23 cellular contexts compared by ENCODE assay signal in the genomic region with DNA sequence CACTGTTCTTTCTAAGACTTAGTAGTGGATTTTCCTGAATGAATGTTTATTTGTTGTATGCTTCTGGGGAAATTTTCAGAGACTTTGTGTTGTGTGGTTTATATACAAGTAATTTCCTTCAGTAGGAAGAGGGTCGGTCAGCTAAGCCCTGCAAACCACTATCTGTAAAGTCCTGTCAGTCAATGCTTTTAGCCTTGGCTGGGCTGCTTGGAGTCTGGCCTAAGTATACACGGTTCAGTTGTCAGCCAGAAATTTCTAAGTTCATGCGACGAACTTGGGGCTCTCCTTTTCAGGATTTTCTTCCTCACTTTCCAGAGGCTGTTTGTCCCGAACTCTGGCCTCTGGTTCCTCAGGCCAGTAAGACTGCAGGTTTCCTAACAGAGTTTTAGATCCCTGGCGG. TPM values are rescaled to one million over a fixed set of nuclear protein-coding genes. Genes with fewer than 3 reads are reported as not detected.
DNase-seq lines count a peak whose midpoint lies in the region; ATAC-seq, FAIRE-seq and TF ChIP-seq lines count a peak whose summit lies in the region.
"Had no signal": no experiment of that assay in that cellular context is flagged by ENCODE, and none has a peak within 500 bp of the region (broad histone marks: within the 10 kb centered on the region; RNA-seq: fewer than 3 reads in every experiment).

No MANE protein-coding gene starts in this region.

- H3K4me2 ChIP-seq in HepG2 (ENCODE audit: low read depth, low read length): no peak overlapping the region
- no peak overlapping the region for H3K4me2 ChIP-seq in endothelial cell of umbilical vein (ENCODE audit: insufficient read depth, low read length)
- H3K4me2 ChIP-seq: BLaER1 treated with 17β-estradiol and CSF1 and Interleukin-3, amounts not matched to agents 10 nM and 100 nM; PC-9 had no signal

- H3K9me3 ChIP-seq in liver (ENCODE audit: control insufficient read depth in 4 of 4, low read length in 3 of 4): no peaks in the 10 kb centered on the region
- H3K9me3 ChIP-seq in HepG2 (ENCODE audit: low read length): no peaks in the 10 kb centered on the region
- no peaks in the 10 kb centered on the region for H3K9me3 ChIP-seq in endothelial cell of umbilical vein (replicated peaks; ENCODE audit: control insufficient read depth, insufficient read depth, low read length)
- no peaks in the 10 kb centered on the region for H3K9me3 ChIP-seq in right cardiac atrium (ENCODE audit: control insufficient read depth, low read length)
- H3K9me3 ChIP-seq in stomach smooth muscle (ENCODE audit: control insufficient read depth in 2 of 2, low read length in 2 of 2): no peaks in the 10 kb centered on the region
- no peaks in the 10 kb centered on the region for H3K9me3 ChIP-seq in endodermal cell (ENCODE audit: control insufficient read depth, low read length)

- H3K4me1 ChIP-seq in liver (ENCODE audit: control insufficient read depth in 4 of 4, insufficient read depth in 4 of 4, low read length in 3 of 4) (peaks cover 0 to 10% (median 6%) of the 10 kb centered on the region in 4 donors), HepG2 (ENCODE audit: insufficient read depth, low read length) (no peaks in the 10 kb centered on the region), endothelial cell of umbilical vein (ENCODE audit: control insufficient read depth, extremely low read depth, insufficient read depth, low read length) (no peaks in the 10 kb centered on the region), right cardiac atrium (ENCODE audit: control insufficient read depth, insufficient read depth, low read length) (no peaks in the 10 kb centered on the region), stomach smooth muscle (ENCODE audit: control insufficient read depth, insufficient read depth, low read length) (peaks cover 8% of the 10 kb centered on the region), endodermal cell (ENCODE audit: control insufficient read depth, insufficient read depth, low read length) (no peaks in the 10 kb centered on the region)

- H3K27me3 ChIP-seq in liver (ENCODE audit: control insufficient read depth in 4 of 4, insufficient read depth in 4 of 4, low read length in 3 of 4) (no peaks in the 10 kb centered on the region), HepG2 (ENCODE audit: control insufficient read depth in 1 of 2, insufficient read depth in 2 of 2, low read length in 2 of 2) (no peaks in the 10 kb centered on the region), endothelial cell of umbilical vein (ENCODE audit: control insufficient read depth in 2 of 2, insufficient read depth in 2 of 2, low read length in 2 of 2) (no peaks in the 10 kb centered on the region), right cardiac atrium (ENCODE audit: control insufficient read depth, insufficient read depth) (no peaks in the 10 kb centered on the region), stomach smooth muscle (ENCODE audit: control insufficient read depth in 1 of 2, insufficient read depth in 2 of 2, low read length in 2 of 2) (no peaks in the 10 kb centered on the region), endodermal cell (ENCODE audit: control insufficient read depth, insufficient read depth, low read length, poor library complexity, severe bottlenecking) (no peaks in the 10 kb centered on the region)
- H3K27me3 ChIP-seq: BLaER1 treated with 17β-estradiol and CSF1 and Interleukin-3, amounts not matched to agents 10 nM and 100 nM had no signal

- no peak overlapping the region for H3K27ac Mint-ChIP-seq in endodermal cell

- DNase-seq in HepG2 (ENCODE audit: low spot score) (no peak), endothelial cell of umbilical vein (ENCODE audit: low read depth, low spot score) (no peak), right cardiac atrium (no peak), amygdala (lab: John Stamatoyannopoulos, UW) (no peak), hippocampal formation (lab: John Stamatoyannopoulos, UW) (no peak), endodermal cell (no peak)
- DNase-seq: AML-193; CD4-positive, alpha-beta T cell; H7; KBM-7; NCI-H1105 treated with DMSO at 0.1 percent for 48 hours; NCI-H146; NCI-H1930; NCI-H446 treated with DMSO at 0.1 percent for 48 hours; NCI-H526 treated with DMSO at 0.1 percent for 48 hours; PC-9; SIG-M5 had no signal

- H3K4me1 Mint-ChIP-seq in endodermal cell: no peaks in the 10 kb centered on the region

- H2AFZ ChIP-seq in HepG2 (ENCODE audit: low read length) (no peak overlapping the region), endothelial cell of umbilical vein (ENCODE audit: low read depth, low read length) (no peak overlapping the region)
- H2AFZ ChIP-seq: PC-9 had no signal

- CTCF ChIA-PET in HepG2 (lab: Yijun Ruan, JAX; ENCODE audit: low intra/inter-chr PET ratio, low total read pairs): no interaction called here
- CTCF ChIA-PET in endothelial cell of umbilical vein (lab: Charles Lee): interaction anchor here (0.7 to 1.8 kb wide), 2 partner anchors 14 to 42 kb away, joined by 3 to 5 read pairs; no protein-coding TSS in a partner anchor

- in situ Hi-C loops in HepG2 (cut with HindIII; ENCODE audit: extremely low pct_ligation_motif_present, low pct_unique_long_range_greater_than_20kb): no loop called here

- dilution Hi-C loops in endothelial cell of umbilical vein (cut with MboI; ENCODE audit: extremely low pct_ligation_motif_present, low sequenced_read_pairs): no loop called here

- no peaks in the 10 kb centered on the region for H3K79me2 ChIP-seq in HepG2 (ENCODE audit: insufficient read depth, low read length)
- peaks cover 7% of the 10 kb centered on the region for H3K79me2 ChIP-seq in endothelial cell of umbilical vein (ENCODE audit: control insufficient read depth, insufficient read depth, low read length)

- BruUV-seq in HepG2 (replicated peaks; lab: Mats Ljungman, UMichigan): no TSS peak
- BruUV-seq in endothelial cell of umbilical vein (replicated peaks; lab: Mats Ljungman, UMichigan): no TSS peak

- no peak for ATAC-seq in HepG2
- peak; percentile 37 to 52 for ATAC-seq in right cardiac atrium

- POLR2A ChIA-PET in HepG2 (lab: Yijun Ruan, JAX) (no interaction called here), endothelial cell of umbilical vein (lab: Charles Lee) (no interaction called here)

- no peak overlapping the region for H3K4me3 ChIP-seq in liver (ENCODE audit: low read depth in 1 of 3, low read length in 3 of 3)
- no peak overlapping the region for H3K4me3 ChIP-seq in HepG2 (replicated peaks in 1 of 3; ENCODE audit: insufficient read depth in 1 of 3, low read depth in 2 of 3, low read length in 3 of 3)
- H3K4me3 ChIP-seq in endothelial cell of umbilical vein (replicated peaks in 1 of 3; ENCODE audit: insufficient read depth in 1 of 3, low read depth in 1 of 3, low read length in 3 of 3): no peak overlapping the region
- H3K4me3 ChIP-seq in right cardiac atrium (ENCODE audit: low read length): no peak overlapping the region
- H3K4me3 ChIP-seq in stomach smooth muscle (ENCODE audit: low read length in 2 of 2): no peak overlapping the region
- H3K4me3 ChIP-seq in endodermal cell (ENCODE audit: low read length): no peak overlapping the region
- H3K4me3 ChIP-seq: BLaER1 treated with 17β-estradiol and CSF1 and Interleukin-3, amounts not matched to agents 10 nM and 100 nM; PC-9; SK-N-MC had no signal

- intact Hi-C loops in HepG2 (cut with micrococcal nuclease; ENCODE audit: unreplicated experiment) (no loop called here), endothelial cell of umbilical vein (cut with micrococcal nuclease) (no loop called here), right cardiac atrium (cut with DNase I) (no loop called here)

- H3K9me3 Mint-ChIP-seq in endodermal cell: no peaks in the 10 kb centered on the region

- H3K36me3 ChIP-seq in liver (ENCODE audit: control insufficient read depth in 4 of 4, insufficient read depth in 3 of 4, low read depth in 1 of 4, low read length in 3 of 4) (peaks cover 6 to 12% (median 8%) of the 10 kb centered on the region in 4 donors), HepG2 (replicated peaks in 1 of 2; ENCODE audit: control insufficient read depth in 1 of 2, insufficient read depth in 2 of 2, low read length in 2 of 2) (peaks cover 13 to 51% of the 10 kb centered on the region in 2 experiments), endothelial cell of umbilical vein (ENCODE audit: control insufficient read depth in 2 of 2, extremely low read depth in 1 of 2, insufficient read depth in 2 of 2, low read length in 2 of 2) (peaks cover 28 to 40% of the 10 kb centered on the region in 2 experiments), stomach smooth muscle (ENCODE audit: control insufficient read depth in 2 of 2, insufficient read depth in 2 of 2, low read length in 2 of 2) (peaks cover 36 to 53% of the 10 kb centered on the region in 2 donors), endodermal cell (ENCODE audit: control insufficient read depth, insufficient read depth, low read length) (peaks cover 59% of the 10 kb centered on the region)

- TF ChIP-seq POLR2A in HepG2 (IDR thresholded peaks at IDR 0.05; ENCODE audit: insufficient read depth in 1 of 2, low read depth in 2 of 2, low read length in 2 of 2): no peak
- peak; percentile 31 for TF ChIP-seq POLR2A in endothelial cell of umbilical vein (IDR thresholded peaks at IDR 0.05; ENCODE audit: low read depth, low read length)

- H3K36me3 Mint-ChIP-seq in endodermal cell (ENCODE audit: low read depth): peaks cover 45% of the 10 kb centered on the region

- H3K4me3 Mint-ChIP-seq in endodermal cell: no peak overlapping the region
- H3K4me3 Mint-ChIP-seq: CD4-positive, alpha-beta T cell had no signal

- H3K9me1 ChIP-seq in endothelial cell of umbilical vein (replicated peaks; ENCODE audit: control insufficient read depth, extremely low read depth, insufficient read depth, low read length): no peaks in the 10 kb centered on the region

- TF ChIP-seq CTCF in liver (IDR thresholded peaks at IDR 0.05; ENCODE audit: low read depth, low read length, missing input control) (no peak), HepG2 (CRISPR knock-in tag; IDR thresholded peaks at IDR 0.05) (no peak), endothelial cell of umbilical vein (IDR thresholded peaks at IDR 0.05; ENCODE audit: extremely low read depth in 1 of 2, insufficient read depth in 1 of 2, low read depth in 1 of 2, low read length in 2 of 2) (no peak), endodermal cell (conservative IDR thresholded peaks at IDR 0.05) (no peak)

- TF ChIP-seq RAD21 in liver (IDR thresholded peaks at IDR 0.05) (no peak), HepG2 (CRISPR knock-in tag; IDR thresholded peaks at IDR 0.05) (no peak)

- no peaks in the 10 kb centered on the region for H3K27me3 Mint-ChIP-seq in endodermal cell (ENCODE audit: insufficient read depth)
- H3K27me3 Mint-ChIP-seq: CD4-positive, alpha-beta T cell had no signal

- no peak overlapping the region for H3K27ac ChIP-seq in liver (ENCODE audit: low read depth in 1 of 2, low read length in 2 of 2)
- H3K27ac ChIP-seq in HepG2 (ENCODE audit: extremely low read length, insufficient read depth, low read length): no peak overlapping the region
- H3K27ac ChIP-seq in endothelial cell of umbilical vein (ENCODE audit: insufficient read depth, low read depth, low read length): no peak overlapping the region
- no peak overlapping the region for H3K27ac ChIP-seq in right cardiac atrium (ENCODE audit: low read length)
- peak overlapping the region; percentile 20 for H3K27ac ChIP-seq in stomach smooth muscle (ENCODE audit: low read length)
- H3K27ac ChIP-seq in endodermal cell (ENCODE audit: low read depth, low read length): no peak overlapping the region
- H3K27ac ChIP-seq: BLaER1 treated with 17β-estradiol and CSF1 and Interleukin-3, amounts not matched to agents 10 nM and 100 nM; PC-9; SK-N-MC had no signal

- H3K9ac ChIP-seq in liver (ENCODE audit: low read depth in 1 of 2, low read length in 2 of 2) (no peak overlapping the region), HepG2 (ENCODE audit: insufficient read depth, low read depth, low read length) (no peak overlapping the region), endothelial cell of umbilical vein (replicated peaks; ENCODE audit: extremely low read depth, insufficient read depth, low read length) (no peak overlapping the region), stomach smooth muscle (ENCODE audit: low read length in 2 of 2) (no peak overlapping the region), endodermal cell (ENCODE audit: extremely low read depth, low read length, poor library complexity, severe bottlenecking) (no peak overlapping the region)
- H3K9ac ChIP-seq: BLaER1 treated with 17β-estradiol and CSF1 and Interleukin-3, amounts not matched to agents 10 nM and 100 nM had no signal

- TF ChIP-seq EP300 in HepG2 (IDR thresholded peaks at IDR 0.05; ENCODE audit: low read depth in 2 of 2, low read length in 2 of 2) (no peak), HepG2 (CRISPR knock-in tag; IDR thresholded peaks at IDR 0.05; ENCODE audit: borderline replicate concordance) (no peak)

- 51% methylated on average over 6 of the region's 6 CpGs for WGBS in liver
- WGBS in HepG2 (ENCODE audit: low lambda C conversion rate): 95% methylated on average over 6 of the region's 6 CpGs
- 54% methylated on average over 6 of the region's 6 CpGs for WGBS in right cardiac atrium
- 91 to 94% methylated on average over 5 to 6 of the region's 6 CpGs for WGBS in endodermal cell (ENCODE audit: insufficient coverage in 1 of 2, insufficient read length in 1 of 2), 2 experiments

- H4K20me1 ChIP-seq in HepG2 (ENCODE audit: insufficient read depth, low read length): no peaks in the 10 kb centered on the region
- peaks cover 3% of the 10 kb centered on the region for H4K20me1 ChIP-seq in endothelial cell of umbilical vein (replicated peaks; ENCODE audit: control insufficient read depth, extremely low read depth, insufficient read depth, low read length)

- FAIRE-seq in HepG2 (lab: Jason Lieb, UNC) (no peak), endothelial cell of umbilical vein (lab: Jason Lieb, UNC) (no peak)
- FAIRE-seq: D721Med, HTR-8/SVneo had no signal

RNA-seq across cellular contexts. Expression of a gene that starts 21.3 kb away (rescaled TPM):
- total RNA-seq in liver (1 to 10 TPM; 8.2 TPM), HepG2 (2016; rRNA removed; fragmentation: Illumina TruSeq; extraction: Trizol) (28.8 and 35.6 TPM in 2 replicates), endothelial cell of umbilical vein (15.0 and 16.0 TPM in 2 replicates), right cardiac atrium (10 to 100 TPM; 13.2 to 20.3 (median 17.0) TPM), endodermal cell (10 to 100 TPM; 18.1 to 22.2 TPM)
- polyA plus RNA-seq in liver (1 to 10 TPM; 3.3 to 8.1 TPM), HepG2 (2011; rRNA removed) (21.6 and 24.7 TPM in 2 replicates), endothelial cell of umbilical vein (3.6 and 4.6 TPM in 2 replicates), right cardiac atrium (15.8 TPM)
- total RNA-seq in HepG2 (2016; cell fraction: cytosol; rRNA removed; fragmentation: Illumina TruSeq; extraction: Trizol; ENCODE audit: low read depth): 13.5 and 14.5 TPM in 2 replicates
- 30.8 and 40.4 TPM in 2 replicates for total RNA-seq in HepG2 (2016; cell fraction: insoluble cytoplasmic fraction; rRNA removed; fragmentation: Illumina TruSeq; extraction: Trizol)
- 17.9 and 19.2 TPM in 2 replicates for total RNA-seq in HepG2 (2016; cell fraction: membrane; rRNA removed; fragmentation: Illumina TruSeq; extraction: Trizol)
- 16.1 and 20.5 TPM in 2 replicates for total RNA-seq in HepG2 (2016; cell fraction: nucleus; rRNA removed; fragmentation: Illumina TruSeq; extraction: Trizol)
- 10.0 and 13.2 TPM in 2 replicates for polyA plus RNA-seq in HepG2 (2011; cell fraction: cytosol; rRNA removed)
- 9.5 and 13.6 TPM in 2 replicates for polyA plus RNA-seq in HepG2 (2011; cell fraction: nucleus; rRNA removed)
- polyA plus RNA-seq in HepG2 (2012): 28.0 and 30.9 TPM in 2 replicates
- 4.6 and 4.9 TPM in 2 replicates for polyA plus RNA-seq in HepG2 (2016; cell fraction: cytosol; fragmentation: Illumina TruSeq; extraction: Trizol; ENCODE audit: low read depth)
- 31.3 and 31.7 TPM in 2 replicates for polyA plus RNA-seq in HepG2 (2016; cell fraction: insoluble cytoplasmic fraction; fragmentation: Illumina TruSeq; extraction: Trizol; ENCODE audit: low read depth)
- 5.2 and 7.1 TPM in 2 replicates for polyA plus RNA-seq in HepG2 (2016; cell fraction: membrane; fragmentation: Illumina TruSeq; extraction: Trizol; ENCODE audit: low read depth)
- 19.7 and 25.5 TPM in 2 replicates for polyA plus RNA-seq in HepG2 (2016; cell fraction: nucleus; fragmentation: Illumina TruSeq; extraction: Trizol; ENCODE audit: insufficient read depth, low read depth)
- polyA minus RNA-seq in HepG2 (2011; rRNA and poly(A)+ RNA removed; ENCODE audit: low replicate concordance): 6.4 and 9.7 TPM in 2 replicates
- polyA minus RNA-seq in HepG2 (2011; cell fraction: cytosol; rRNA and poly(A)+ RNA removed): 14.1 and 14.5 TPM in 2 replicates
- 27.2 and 30.3 TPM in 2 replicates for polyA minus RNA-seq in HepG2 (2011; cell fraction: nucleus; rRNA and poly(A)+ RNA removed)
- polyA plus RNA-seq in endothelial cell of umbilical vein (2011; cell fraction: cytosol; rRNA removed): 6.9 and 8.1 TPM in 2 replicates
- 4.5 and 8.9 TPM in 2 replicates for polyA plus RNA-seq in endothelial cell of umbilical vein (2011; cell fraction: nucleus; rRNA removed)
- polyA plus RNA-seq in endothelial cell of umbilical vein (2012): 13.9 and 19.0 TPM in 2 replicates
- polyA minus RNA-seq in endothelial cell of umbilical vein: 3.9 and 4.4 TPM in 2 replicates
- polyA minus RNA-seq in endothelial cell of umbilical vein (2011; cell fraction: cytosol; rRNA and poly(A)+ RNA removed): 7.0 TPM
- polyA minus RNA-seq in endothelial cell of umbilical vein (2011; cell fraction: nucleus; rRNA and poly(A)+ RNA removed): 4.2 and 6.7 TPM in 2 replicates
- 20.8 TPM for polyA plus RNA-seq in endodermal cell (2013, experiment 1 of 2)
- 22.3 TPM for polyA plus RNA-seq in endodermal cell (2013, experiment 2 of 2)

RNA-seq across cellular contexts. Expression of a gene that starts 29.1 kb away (rescaled TPM):
- total RNA-seq in liver (10 to 100 TPM in 1 of 2 donors, 1 to 10 TPM in 1; 9.8 to 10.4 TPM), HepG2 (2016; rRNA removed; fragmentation: Illumina TruSeq; extraction: Trizol) (22.9 and 27.0 TPM in 2 replicates), endothelial cell of umbilical vein (34.9 and 37.6 TPM in 2 replicates), right cardiac atrium (10 to 100 TPM in 3 of 4 donors, 1 to 10 TPM in 1; 9.9 to 12.5 (median 11.8) TPM), endodermal cell (10 to 100 TPM; 15.5 to 17.4 TPM)
- polyA plus RNA-seq in liver (1 to 10 TPM; 1.8 to 3.7 TPM), HepG2 (2011; rRNA removed) (12.7 and 13.4 TPM in 2 replicates), endothelial cell of umbilical vein (22.3 and 25.4 TPM in 2 replicates), right cardiac atrium (3.6 TPM)
- total RNA-seq in HepG2 (2016; cell fraction: cytosol; rRNA removed; fragmentation: Illumina TruSeq; extraction: Trizol; ENCODE audit: low read depth): 4.1 and 4.4 TPM in 2 replicates
- 22.6 and 23.2 TPM in 2 replicates for total RNA-seq in HepG2 (2016; cell fraction: insoluble cytoplasmic fraction; rRNA removed; fragmentation: Illumina TruSeq; extraction: Trizol)
- total RNA-seq in HepG2 (2016; cell fraction: membrane; rRNA removed; fragmentation: Illumina TruSeq; extraction: Trizol): 14.4 and 14.7 TPM in 2 replicates
- 18.8 and 20.1 TPM in 2 replicates for total RNA-seq in HepG2 (2016; cell fraction: nucleus; rRNA removed; fragmentation: Illumina TruSeq; extraction: Trizol)
- 10.5 and 11.2 TPM in 2 replicates for polyA plus RNA-seq in HepG2 (2011; cell fraction: cytosol; rRNA removed)
- polyA plus RNA-seq in HepG2 (2011; cell fraction: nucleus; rRNA removed): 11.8 and 12.4 TPM in 2 replicates
- 13.4 and 13.9 TPM in 2 replicates for polyA plus RNA-seq in HepG2 (2012)
- polyA plus RNA-seq in HepG2 (2016; cell fraction: cytosol; fragmentation: Illumina TruSeq; extraction: Trizol; ENCODE audit: low read depth): 1.4 TPM in 2 replicates
- 20.3 and 22.7 TPM in 2 replicates for polyA plus RNA-seq in HepG2 (2016; cell fraction: insoluble cytoplasmic fraction; fragmentation: Illumina TruSeq; extraction: Trizol; ENCODE audit: low read depth)
- polyA plus RNA-seq in HepG2 (2016; cell fraction: membrane; fragmentation: Illumina TruSeq; extraction: Trizol; ENCODE audit: low read depth): 6.8 and 6.9 TPM in 2 replicates
- 27.0 and 31.2 TPM in 2 replicates for polyA plus RNA-seq in HepG2 (2016; cell fraction: nucleus; fragmentation: Illumina TruSeq; extraction: Trizol; ENCODE audit: insufficient read depth, low read depth)
- polyA minus RNA-seq in HepG2 (2011; rRNA and poly(A)+ RNA removed; ENCODE audit: low replicate concordance): 27.6 and 32.1 TPM in 2 replicates
- polyA minus RNA-seq in HepG2 (2011; cell fraction: cytosol; rRNA and poly(A)+ RNA removed): 12.0 and 15.4 TPM in 2 replicates
- polyA minus RNA-seq in HepG2 (2011; cell fraction: nucleus; rRNA and poly(A)+ RNA removed): 14.9 and 16.4 TPM in 2 replicates
- 17.7 and 18.3 TPM in 2 replicates for polyA plus RNA-seq in endothelial cell of umbilical vein (2011; cell fraction: cytosol; rRNA removed)
- 22.6 and 26.4 TPM in 2 replicates for polyA plus RNA-seq in endothelial cell of umbilical vein (2011; cell fraction: nucleus; rRNA removed)
- 27.0 and 29.0 TPM in 2 replicates for polyA plus RNA-seq in endothelial cell of umbilical vein (2012)
- 41.6 and 43.9 TPM in 2 replicates for polyA minus RNA-seq in endothelial cell of umbilical vein
- polyA minus RNA-seq in endothelial cell of umbilical vein (2011; cell fraction: cytosol; rRNA and poly(A)+ RNA removed): 15.0 TPM
- polyA minus RNA-seq in endothelial cell of umbilical vein (2011; cell fraction: nucleus; rRNA and poly(A)+ RNA removed): 24.8 and 27.1 TPM in 2 replicates
- 14.6 TPM for polyA plus RNA-seq in endodermal cell (2013, experiment 1 of 2)
- polyA plus RNA-seq in endodermal cell (2013, experiment 2 of 2): 12.4 TPM

RNA-seq across cellular contexts. Expression of a gene that starts 40.3 kb away (rescaled TPM):
- total RNA-seq in liver (1 to 10 TPM; 4.7 to 8.3 TPM), HepG2 (2016; rRNA removed; fragmentation: Illumina TruSeq; extraction: Trizol) (1.9 and 2.3 TPM in 2 replicates), endothelial cell of umbilical vein (178 and 197 TPM in 2 replicates), right cardiac atrium (100 to 1,000 TPM; 423 to 631 (median 511) TPM), endodermal cell (10 to 100 TPM; 11.1 to 11.4 TPM)
- polyA plus RNA-seq in liver (1 to 10 TPM; 3.9 to 9.0 TPM), HepG2 (2011; rRNA removed) (44.2 and 74.8 TPM in 2 replicates), endothelial cell of umbilical vein (491 and 497 TPM in 2 replicates), right cardiac atrium (410 TPM)
- 1.4 and 1.6 TPM in 2 replicates for total RNA-seq in HepG2 (2016; cell fraction: cytosol; rRNA removed; fragmentation: Illumina TruSeq; extraction: Trizol; ENCODE audit: low read depth)
- total RNA-seq in HepG2 (2016; cell fraction: insoluble cytoplasmic fraction; rRNA removed; fragmentation: Illumina TruSeq; extraction: Trizol): 1.9 and 2.3 TPM in 2 replicates
- 1.4 and 1.7 TPM in 2 replicates for total RNA-seq in HepG2 (2016; cell fraction: membrane; rRNA removed; fragmentation: Illumina TruSeq; extraction: Trizol)
- total RNA-seq in HepG2 (2016; cell fraction: nucleus; rRNA removed; fragmentation: Illumina TruSeq; extraction: Trizol): 0.53 and 0.87 TPM in 2 replicates
- 51.8 and 84.3 TPM in 2 replicates for polyA plus RNA-seq in HepG2 (2011; cell fraction: cytosol; rRNA removed)
- 19.1 and 28.9 TPM in 2 replicates for polyA plus RNA-seq in HepG2 (2011; cell fraction: nucleus; rRNA removed)
- 51.1 and 56.1 TPM in 2 replicates for polyA plus RNA-seq in HepG2 (2012)
- polyA plus RNA-seq in HepG2 (2016; cell fraction: cytosol; fragmentation: Illumina TruSeq; extraction: Trizol; ENCODE audit: low read depth): 1.8 and 2.5 TPM in 2 replicates
- polyA plus RNA-seq in HepG2 (2016; cell fraction: insoluble cytoplasmic fraction; fragmentation: Illumina TruSeq; extraction: Trizol; ENCODE audit: low read depth): 3.4 and 3.5 TPM in 2 replicates
- 1.9 and 2.2 TPM in 2 replicates for polyA plus RNA-seq in HepG2 (2016; cell fraction: membrane; fragmentation: Illumina TruSeq; extraction: Trizol; ENCODE audit: low read depth)
- 1.0 and 1.6 TPM in 2 replicates for polyA plus RNA-seq in HepG2 (2016; cell fraction: nucleus; fragmentation: Illumina TruSeq; extraction: Trizol; ENCODE audit: insufficient read depth, low read depth)
- polyA minus RNA-seq in HepG2 (2011; rRNA and poly(A)+ RNA removed; ENCODE audit: low replicate concordance): 56.1 and 100.0 TPM in 2 replicates
- polyA minus RNA-seq in HepG2 (2011; cell fraction: cytosol; rRNA and poly(A)+ RNA removed): 18.5 and 23.7 TPM in 2 replicates
- 28.0 and 37.5 TPM in 2 replicates for polyA minus RNA-seq in HepG2 (2011; cell fraction: nucleus; rRNA and poly(A)+ RNA removed)
- polyA plus RNA-seq in endothelial cell of umbilical vein (2011; cell fraction: cytosol; rRNA removed): 433 and 443 TPM in 2 replicates
- 279 and 307 TPM in 2 replicates for polyA plus RNA-seq in endothelial cell of umbilical vein (2011; cell fraction: nucleus; rRNA removed)
- 357 and 359 TPM in 2 replicates for polyA plus RNA-seq in endothelial cell of umbilical vein (2012)
- polyA minus RNA-seq in endothelial cell of umbilical vein: 419 and 437 TPM in 2 replicates
- 23.9 TPM for polyA minus RNA-seq in endothelial cell of umbilical vein (2011; cell fraction: cytosol; rRNA and poly(A)+ RNA removed)
- 243 and 285 TPM in 2 replicates for polyA minus RNA-seq in endothelial cell of umbilical vein (2011; cell fraction: nucleus; rRNA and poly(A)+ RNA removed)
- 11.0 TPM for polyA plus RNA-seq in endodermal cell (2013, experiment 1 of 2)
- 10.8 TPM for polyA plus RNA-seq in endodermal cell (2013, experiment 2 of 2)

Comparison
In these comparisons a context has a peak if more than half of its experiments do, and no peak if none do; other contexts are left out.
1. RNA of a gene that starts 40.3 kb away (total RNA-seq): 423 to 631 TPM in right cardiac atrium and 178 to 197 TPM in endothelial cell of umbilical vein; 11.1 to 11.4 TPM in endodermal cell, 4.7 to 8.3 TPM in liver and 0.53 to 2.3 TPM in HepG2; every median in the first group is over 10 times any median in the second.